In the genomic region with DNA sequence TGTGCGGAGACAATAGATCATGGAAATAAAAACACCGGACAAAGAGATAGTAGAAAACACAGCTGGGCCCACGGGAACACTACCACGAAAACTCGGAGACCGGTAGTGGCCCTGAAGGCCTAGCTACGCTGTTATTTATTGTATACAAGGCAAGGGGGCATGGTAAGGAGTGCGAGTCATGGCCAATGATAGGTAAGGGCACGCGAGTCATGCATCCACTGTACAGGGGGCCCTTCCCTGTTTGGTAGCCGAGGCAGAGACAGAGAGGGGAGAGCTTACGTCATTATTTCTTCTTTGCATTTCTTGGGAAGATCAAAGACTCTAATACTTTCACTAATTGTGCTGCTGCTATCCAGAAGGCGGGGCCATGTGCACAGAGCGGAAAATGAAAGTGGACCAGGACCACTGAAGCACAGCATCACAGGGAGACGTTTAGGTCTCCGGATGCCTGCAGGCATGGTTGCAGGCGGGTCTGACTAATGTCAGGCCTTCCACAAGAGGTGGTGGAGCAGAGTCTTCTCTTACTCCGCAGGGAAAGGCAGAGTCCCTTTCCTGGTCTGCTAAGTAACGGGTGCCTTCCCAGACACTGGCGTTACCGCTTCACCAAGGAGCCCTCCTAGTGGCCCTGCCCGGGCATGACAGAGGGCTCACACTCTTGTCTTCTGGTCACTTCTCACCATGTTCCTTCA, we compare ENCODE assay signal across 12 cellular contexts.
DNase-seq lines count a peak whose midpoint lies in the region; ATAC-seq, FAIRE-seq and TF ChIP-seq lines count a peak whose summit lies in the region.
"Had no signal": no experiment of that assay in that cellular context is flagged by ENCODE, and none has a peak within 500 bp of the region (broad histone marks: within the 10 kb centered on the region; RNA-seq: fewer than 3 reads in every experiment).

No MANE protein-coding gene starts in this region.

- H3K79me2 ChIP-seq in mammary epithelial cell (ENCODE audit: insufficient read depth, low read length): no peaks in the 10 kb centered on the region

- H3K4me1 ChIP-seq in mammary epithelial cell (ENCODE audit: insufficient read depth, low read length): peaks cover 7% of the 10 kb centered on the region
- no peaks in the 10 kb centered on the region for H3K4me1 ChIP-seq in body of pancreas
- H3K4me1 ChIP-seq in tibial nerve: no peaks in the 10 kb centered on the region

- H3K9me3 Mint-ChIP-seq in MCF 10A (ENCODE audit: unreplicated experiment): no peaks in the 10 kb centered on the region

- no peak for TF ChIP-seq EP300 in tibial nerve (IDR thresholded peaks at IDR 0.05)

- no peaks in the 10 kb centered on the region for H3K27me3 Mint-ChIP-seq in MCF 10A (ENCODE audit: insufficient read depth, unreplicated experiment)

- H3K36me3 Mint-ChIP-seq in MCF 10A (ENCODE audit: insufficient read depth, unreplicated experiment): no peaks in the 10 kb centered on the region
- H3K36me3 Mint-ChIP-seq: naive thymus-derived CD8-positive, alpha-beta T cell had no signal

- intact Hi-C loops in mammary epithelial cell (cut with micrococcal nuclease): no loop called here
- intact Hi-C loops in MCF 10A (cut with micrococcal nuclease): no loop called here
- intact Hi-C loops in body of pancreas (cut with DNase I): no loop called here

- H3K4me3 ChIP-seq in mammary epithelial cell (replicated peaks in 1 of 3; ENCODE audit: insufficient read depth in 1 of 3, low read depth in 2 of 3, low read length in 3 of 3) (no peak overlapping the region), body of pancreas (no peak overlapping the region), tibial nerve (no peak overlapping the region)

- WGBS in mammary epithelial cell (ENCODE audit: low coverage, missing lambda C conversion rate): 44% methylated on average over 22 of the region's 22 CpGs
- 88 to 90% methylated on average over 22 of the region's 22 CpGs for WGBS in body of pancreas, 2 donors
- 82% methylated on average over 22 of the region's 22 CpGs for WGBS in tibial nerve, 2 donors

- ATAC-seq in body of pancreas: no peak
- ATAC-seq: naive thymus-derived CD8-positive, alpha-beta T cell; stimulated activated naive CD8-positive, alpha-beta T cell treated with anti-CD3 and anti-CD28 coated beads, Interleukin-15, Interleukin-2, amounts not matched to agents 100 U/mL and 50 U/mL, for 24 hours had no signal

- H3K9me3 ChIP-seq in mammary epithelial cell (replicated peaks; ENCODE audit: insufficient read depth, low read length): no peaks in the 10 kb centered on the region
- H3K9me3 ChIP-seq in body of pancreas: no peaks in the 10 kb centered on the region
- peaks cover 0 to 4% (median 0%) of the 10 kb centered on the region in 4 donors for H3K9me3 ChIP-seq in tibial nerve

- H3K4me2 ChIP-seq in mammary epithelial cell (ENCODE audit: insufficient read depth, low read depth, low read length): peak overlapping the region; percentile 66

- H4K20me1 ChIP-seq in mammary epithelial cell (ENCODE audit: insufficient read depth, low read length): no peaks in the 10 kb centered on the region

- POLR2A ChIA-PET in MCF 10A (lab: Yijun Ruan, JAX): interaction anchor here (1.0 to 1.1 kb wide), 2 partner anchors 10 to 44 kb away, joined by 3 read pairs; no protein-coding TSS in a partner anchor

- DNase-seq in mammary epithelial cell (no peak), MCF 10A (ENCODE audit: unreplicated experiment) (no peak), SK-N-DZ (ENCODE audit: low spot score) (peak; percentile 50), islet precursor cell (peak; percentile 85), urothelium cell line (ENCODE audit: low spot score) (peak; percentile 32), body of pancreas (no peak), tibial nerve (ENCODE audit: low spot score in 2 of 2) (no peak), middle frontal gyrus (ENCODE audit: extremely low spot score, low spot score) (no peak)
- DNase-seq: AML-193; naive thymus-derived CD8-positive, alpha-beta T cell; stimulated activated naive CD8-positive, alpha-beta T cell treated with anti-CD3 and anti-CD28 coated beads, Interleukin-15, Interleukin-2, amounts not matched to agents 100 U/mL and 50 U/mL, for 24 hours; SW 1271 had no signal

- CTCF ChIA-PET in mammary epithelial cell (lab: Charles Lee; ENCODE audit: low non-redundant PET): no interaction called here
- CTCF ChIA-PET in MCF 10A (lab: Yijun Ruan, JAX): interaction anchor here (1.1 to 2.3 kb wide), 2 partner anchors 10 to 15 kb away, joined by 4 to 10 read pairs; no protein-coding TSS in a partner anchor

- H3K9ac ChIP-seq in mammary epithelial cell (ENCODE audit: insufficient read depth, low read length): no peak overlapping the region

- TF ChIP-seq CTCF in mammary epithelial cell (conservative IDR thresholded peaks at IDR 0.05 in 1 of 2, IDR thresholded peaks at IDR 0.05 in 1 of 2; ENCODE audit: extremely low read depth in 1 of 2, insufficient read depth in 1 of 2, low read depth in 1 of 2, low read length in 2 of 2) (peak; percentile 11 to 54), MCF 10A (IDR thresholded peaks at IDR 0.05; ENCODE audit: unreplicated experiment) (no peak), body of pancreas (IDR thresholded peaks at IDR 0.05) (no peak), tibial nerve (IDR thresholded peaks at IDR 0.05) (no peak)

- TF ChIP-seq POLR2A in body of pancreas (IDR thresholded peaks at IDR 0.05) (no peak), tibial nerve (IDR thresholded peaks at IDR 0.05) (no peak)

- H3K4me3 Mint-ChIP-seq in MCF 10A (ENCODE audit: unreplicated experiment): no peak overlapping the region
- H3K4me3 Mint-ChIP-seq: naive thymus-derived CD8-positive, alpha-beta T cell had no signal

- no peak overlapping the region for H3K27ac ChIP-seq in mammary epithelial cell (ENCODE audit: insufficient read depth, low read depth, low read length)
- H3K27ac ChIP-seq in body of pancreas: no peak overlapping the region
- no peak overlapping the region for H3K27ac ChIP-seq in tibial nerve

- H3K36me3 ChIP-seq in mammary epithelial cell (ENCODE audit: insufficient read depth, low read length) (no peaks in the 10 kb centered on the region), body of pancreas (replicated peaks in 1 of 2; ENCODE audit: insufficient read depth in 1 of 2, low read depth in 2 of 2) (no peaks in the 10 kb centered on the region), tibial nerve (no peaks in the 10 kb centered on the region)

- in situ Hi-C loops in mammary epithelial cell (cut with MboI; ENCODE audit: low sequenced_read_pairs in 2 of 2): loop anchor here in 1 of 2 donors (25.0 kb wide), 3 partner anchors 162 to 487 kb away; partner anchors contain the start of genes AOC2, IFI35, NBR1 and PSME3

- dilution Hi-C loops in mammary epithelial cell (cut with HindIII; ENCODE audit: low sequenced_read_pairs): no loop called here

- BruUV-seq in mammary epithelial cell (replicated peaks; lab: Mats Ljungman, UMichigan): no TSS peak
- no TSS peak for BruUV-seq in MCF 10A (replicated peaks; lab: Mats Ljungman, UMichigan)

- peaks cover 12% of the 10 kb centered on the region for H3K4me1 Mint-ChIP-seq in MCF 10A (ENCODE audit: insufficient read depth, unreplicated experiment)

- H3K27me3 ChIP-seq in mammary epithelial cell (ENCODE audit: insufficient read depth, low read length) (no peaks in the 10 kb centered on the region), body of pancreas (no peaks in the 10 kb centered on the region), tibial nerve (no peaks in the 10 kb centered on the region)

- peak overlapping the region; percentile 79 for H2AFZ ChIP-seq in mammary epithelial cell (ENCODE audit: low read depth, low read length)

- H3K27ac Mint-ChIP-seq in MCF 10A (ENCODE audit: low read depth, unreplicated experiment): no peak overlapping the region
- H3K27ac Mint-ChIP-seq: naive thymus-derived CD8-positive, alpha-beta T cell had no signal

- FAIRE-seq in urothelium cell line (lab: Jason Lieb, UNC): no peak

Comparison
In these comparisons a context has a peak if more than half of its experiments do, and no peak if none do; other contexts are left out.
1. CTCF ChIP-seq: peak in mammary epithelial cell (2 of 2); none in MCF 10A (single experiment), body of pancreas (0 of 7) and tibial nerve (0 of 5).
2. DNase-seq: peak in SK-N-DZ (single experiment), islet precursor cell (single experiment) and urothelium cell line (single experiment); none in mammary epithelial cell (single experiment), MCF 10A (single experiment), body of pancreas (0 of 4), tibial nerve (0 of 2) and middle frontal gyrus (single experiment).